ENCODE assay signal across 14 cellular contexts in the genomic region with DNA sequence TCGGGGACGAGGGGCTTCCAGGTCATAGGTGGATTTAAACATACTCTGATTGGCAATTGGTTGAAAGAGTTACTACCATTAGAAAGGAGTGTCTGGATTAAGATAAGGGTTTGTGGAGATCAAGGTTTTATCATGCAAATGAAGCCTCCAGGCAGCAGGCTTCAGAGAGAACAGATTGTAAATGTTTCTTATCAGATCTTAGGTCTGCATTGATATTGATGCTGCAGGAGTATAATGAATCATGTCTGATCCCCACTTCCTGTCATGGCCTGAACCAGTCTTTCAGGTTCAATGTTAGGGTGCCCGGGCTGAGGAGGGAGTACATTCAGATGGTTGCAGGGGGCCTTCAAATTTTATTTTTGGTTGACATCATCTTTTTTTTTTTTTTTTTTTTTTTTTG. TPM values are rescaled to one million over a fixed set of nuclear protein-coding genes. Genes with fewer than 3 reads are reported as not detected.
DNase-seq lines count a peak whose midpoint lies in the region; ATAC-seq and TF ChIP-seq lines count a peak whose summit lies in the region.
"Had no signal": no experiment of that assay in that cellular context is flagged by ENCODE, and none has a peak within 500 bp of the region (broad histone marks: within the 10 kb centered on the region; RNA-seq: fewer than 3 reads in every experiment).

No MANE protein-coding gene starts in this region.

- intact Hi-C loops in activated CD8-positive, alpha-beta T cell treated with anti-CD3 and anti-CD28 coated beads for 36 hours (cut with micrococcal nuclease): no loop called here

- peaks cover 30 to 44% of the 10 kb centered on the region in 2 donors for H3K4me1 ChIP-seq in mucosa of rectum (ENCODE audit: control insufficient read depth in 2 of 2, insufficient read depth in 2 of 2, low read length in 2 of 2)

- H3K27ac Mint-ChIP-seq in activated T-cell treated with anti-CD3 and anti-CD28 coated beads, Interleukin-2, amount 50 U/mL, for 24 hours: no peak overlapping the region
- no peak overlapping the region for H3K27ac Mint-ChIP-seq in activated CD8-positive, alpha-beta T cell treated with anti-CD3 and anti-CD28 coated beads for 36 hours

- H3K9me3 ChIP-seq in mucosa of rectum (ENCODE audit: control insufficient read depth in 2 of 2, low read length in 2 of 2): no peaks in the 10 kb centered on the region

- no peaks in the 10 kb centered on the region for H3K9me3 Mint-ChIP-seq in activated T-cell treated with anti-CD3 and anti-CD28 coated beads, Interleukin-2, amount 50 U/mL, for 24 hours
- no peaks in the 10 kb centered on the region for H3K9me3 Mint-ChIP-seq in activated CD8-positive, alpha-beta T cell treated with anti-CD3 and anti-CD28 coated beads for 36 hours
- H3K9me3 Mint-ChIP-seq: neural crest cell had no signal

- ATAC-seq in activated CD8-positive, alpha-beta T cell treated with anti-CD3 and anti-CD28 coated beads for 36 hours: peak; percentile 47
- ATAC-seq: left cardiac atrium had no signal

- H3K4me1 Mint-ChIP-seq in activated T-cell treated with anti-CD3 and anti-CD28 coated beads, Interleukin-2, amount 50 U/mL, for 24 hours (ENCODE audit: low read depth): peaks cover 29% of the 10 kb centered on the region
- peaks cover 20% of the 10 kb centered on the region for H3K4me1 Mint-ChIP-seq in activated CD8-positive, alpha-beta T cell treated with anti-CD3 and anti-CD28 coated beads for 36 hours (ENCODE audit: low read depth)

- no peaks in the 10 kb centered on the region for H3K36me3 Mint-ChIP-seq in activated T-cell treated with anti-CD3 and anti-CD28 coated beads, Interleukin-2, amount 50 U/mL, for 24 hours (ENCODE audit: low read depth)
- H3K36me3 Mint-ChIP-seq in activated CD8-positive, alpha-beta T cell treated with anti-CD3 and anti-CD28 coated beads for 36 hours (ENCODE audit: low read depth): no peaks in the 10 kb centered on the region

- H3K4me3 ChIP-seq in mucosa of rectum (ENCODE audit: low read length in 2 of 2): no peak overlapping the region
- H3K4me3 ChIP-seq: GM23248 had no signal

- peak overlapping the region; percentile 38 to 79 for H3K27ac ChIP-seq in mucosa of rectum (ENCODE audit: low read depth in 2 of 2, low read length in 2 of 2)
- H3K27ac ChIP-seq: GM23248 had no signal

- no peak for TF ChIP-seq CTCF in activated CD8-positive, alpha-beta T cell treated with anti-CD3 and anti-CD28 coated beads for 36 hours (IDR thresholded peaks at IDR 0.05)

- CTCF ChIA-PET in activated CD8-positive, alpha-beta T cell treated with anti-CD3 and anti-CD28 coated beads for 36 hours (lab: Charles Lee): interaction anchor here (1.0 to 1.4 kb wide), 2 partner anchors 10 to 45 kb away, joined by 3 to 4 read pairs; no protein-coding TSS in a partner anchor

- peak; percentile 6 for DNase-seq in activated T-cell treated with anti-CD3 and anti-CD28 coated beads for 24 hours (ENCODE audit: low read depth)
- DNase-seq in activated T-cell treated with anti-CD3 and anti-CD28 coated beads, Interleukin-2, amount 50 U/mL, for 24 hours: no peak
- peak; percentile 44 for DNase-seq in NCI-H146 (lab: John Stamatoyannopoulos, UW)
- peak; percentile 39 for DNase-seq in activated CD8-positive, alpha-beta T cell treated with anti-CD3 and anti-CD28 coated beads for 36 hours
- no peak for DNase-seq in cortex of kidney (lab: John Stamatoyannopoulos, UW)
- no peak for DNase-seq in NCI-H1436 (lab: John Stamatoyannopoulos, UW)
- no peak for DNase-seq in OCI-M1 (lab: John Stamatoyannopoulos, UW)
- DNase-seq: effector CD8-positive, alpha-beta T cell; GM23248; left cardiac atrium; NCI-H1105; NCI-H510A treated with DMSO at 0.1 percent for 48 hours had no signal

- no peaks in the 10 kb centered on the region for H3K27me3 ChIP-seq in mucosa of rectum (ENCODE audit: control insufficient read depth in 2 of 2, insufficient read depth in 2 of 2, low read length in 2 of 2)

- H3K36me3 ChIP-seq in mucosa of rectum (ENCODE audit: control insufficient read depth in 2 of 2, insufficient read depth in 2 of 2, low read length in 2 of 2): peaks cover 12 to 16% of the 10 kb centered on the region in 2 donors

- no peaks in the 10 kb centered on the region for H3K27me3 Mint-ChIP-seq in activated T-cell treated with anti-CD3 and anti-CD28 coated beads, Interleukin-2, amount 50 U/mL, for 24 hours
- H3K27me3 Mint-ChIP-seq in activated CD8-positive, alpha-beta T cell treated with anti-CD3 and anti-CD28 coated beads for 36 hours: no peaks in the 10 kb centered on the region

- no peak overlapping the region for H3K4me3 Mint-ChIP-seq in activated T-cell treated with anti-CD3 and anti-CD28 coated beads, Interleukin-2, amount 50 U/mL, for 24 hours
- no peak overlapping the region for H3K4me3 Mint-ChIP-seq in activated CD8-positive, alpha-beta T cell treated with anti-CD3 and anti-CD28 coated beads for 36 hours
- H3K4me3 Mint-ChIP-seq: neural crest cell had no signal

- no peak overlapping the region for H3K9ac ChIP-seq in mucosa of rectum (ENCODE audit: low read depth in 1 of 2, low read length in 2 of 2)
- H3K9ac ChIP-seq: GM23248 had no signal

- POLR2A ChIA-PET in activated CD8-positive, alpha-beta T cell treated with anti-CD3 and anti-CD28 coated beads for 36 hours (lab: Charles Lee): no interaction called here

RNA-seq across cellular contexts. Expression of a gene that starts 51.4 kb away (rescaled TPM):
- 1 to 10 TPM; 6.5 to 7.4 TPM for total RNA-seq in activated CD8-positive, alpha-beta T cell treated with anti-CD3 and anti-CD28 coated beads for 36 hours

Comparison
In these comparisons a context has a peak if more than half of its experiments do, and no peak if none do; other contexts are left out.
1. DNase-seq: peak in activated T-cell treated with anti-CD3 and anti-CD28 coated beads for 24 hours (single experiment), NCI-H146 (single experiment) and activated CD8-positive, alpha-beta T cell treated with anti-CD3 and anti-CD28 coated beads for 36 hours (single experiment); none in activated T-cell treated with anti-CD3 and anti-CD28 coated beads, Interleukin-2, amount 50 U/mL, for 24 hours (single experiment), cortex of kidney (single experiment), NCI-H1436 (single experiment) and OCI-M1 (single experiment).